In the genomic region with DNA sequence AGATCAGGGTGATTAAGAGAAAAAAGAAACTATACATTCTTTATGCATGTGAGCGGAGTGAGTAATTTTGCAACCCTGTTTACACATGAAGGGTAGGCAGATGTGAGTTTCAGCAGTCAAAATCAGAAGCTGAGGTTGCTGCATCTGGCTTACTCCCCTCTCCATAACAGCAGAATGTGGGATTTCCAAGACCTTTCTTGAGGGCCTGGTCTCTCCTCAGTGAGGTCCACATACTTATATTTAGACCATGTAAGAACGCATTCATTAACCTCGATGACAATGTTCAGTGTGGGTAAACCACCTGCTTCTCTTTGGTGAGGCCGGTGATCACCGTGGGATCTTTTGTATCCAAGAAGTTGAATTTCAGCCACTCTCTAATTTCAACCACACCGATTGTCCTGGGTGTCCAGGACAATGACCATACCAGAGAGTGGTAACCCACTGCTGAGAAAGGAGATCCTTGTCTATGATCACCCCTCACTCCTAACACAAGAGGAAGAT, we compare ENCODE assay signal across 10 cellular contexts. TPM values are rescaled to one million over a fixed set of nuclear protein-coding genes. Genes with fewer than 3 reads are reported as not detected.
A peak's percentile ranks its signal among the peaks of the same experiment; 100 is the strongest.
DNase-seq lines count a peak whose midpoint lies in the region; ATAC-seq and TF ChIP-seq lines count a peak whose summit lies in the region.
"Had no signal": no experiment of that assay in that cellular context is flagged by ENCODE, and none has a peak within 500 bp of the region (broad histone marks: within the 10 kb centered on the region; RNA-seq: fewer than 3 reads in every experiment).

No MANE protein-coding gene starts in this region.

- no peaks in the 10 kb centered on the region for H4K20me1 ChIP-seq in OCI-LY7 (ENCODE audit: insufficient read depth, low read length)

- POLR2A ChIA-PET in OCI-LY7 (lab: Charles Lee) = interaction anchor here (0.6 to 6.9 kb wide), 11 partner anchors 8 to 1668 kb away, joined by 3 to 93 read pairs (median 10); a partner anchor contains a TSS

- no peaks in the 10 kb centered on the region for H3K36me3 Mint-ChIP-seq in activated naive CD4-positive, alpha-beta T cell treated with anti-CD3 and anti-CD28 coated beads for 36 hours (ENCODE audit: low read depth)

- BruUV-seq in OCI-LY7 (replicated peaks; lab: Mats Ljungman, UMichigan) = no TSS peak

- no peak overlapping the region for H3K4me3 Mint-ChIP-seq in activated naive CD4-positive, alpha-beta T cell treated with anti-CD3 and anti-CD28 coated beads for 36 hours
- peak overlapping the region; percentile 67 to 80 for H3K4me3 Mint-ChIP-seq in stimulated activated naive CD8-positive, alpha-beta T cell treated with anti-CD3 and anti-CD28 coated beads, Interleukin-15, amount 100 ng/mL, for 72 hours

- peak overlapping the region; percentile 75 for H3K27ac ChIP-seq in OCI-LY7 (ENCODE audit: low read depth, low read length, poor library complexity, severe bottlenecking)
- H3K27ac ChIP-seq: HL-60, neutrophil had no signal

- peak overlapping the region; percentile 93 for H3K27ac Mint-ChIP-seq in activated naive CD4-positive, alpha-beta T cell treated with anti-CD3 and anti-CD28 coated beads for 36 hours
- peak overlapping the region; percentile 81 to 87 for H3K27ac Mint-ChIP-seq in stimulated activated naive CD8-positive, alpha-beta T cell treated with anti-CD3 and anti-CD28 coated beads, Interleukin-15, amount 100 ng/mL, for 72 hours

- H3K9me3 Mint-ChIP-seq in activated naive CD4-positive, alpha-beta T cell treated with anti-CD3 and anti-CD28 coated beads for 36 hours = peaks cover 4% of the 10 kb centered on the region
- H3K9me3 Mint-ChIP-seq in stimulated activated naive CD8-positive, alpha-beta T cell treated with anti-CD3 and anti-CD28 coated beads, Interleukin-15, amount 100 ng/mL, for 72 hours = no peaks in the 10 kb centered on the region

- peak; percentile 63 for ATAC-seq in HG02763 (IDR thresholded peaks at IDR 0.05; ENCODE audit: unreplicated experiment)
- peak; percentile 78 for ATAC-seq in stimulated activated naive CD8-positive, alpha-beta T cell treated with anti-CD3 and anti-CD28 coated beads, Interleukin-15, amount 100 ng/mL, for 72 hours

- H3K79me2 ChIP-seq in OCI-LY7 (ENCODE audit: insufficient read depth, low read depth, low read length) = no peaks in the 10 kb centered on the region

- peaks cover 99% of the 10 kb centered on the region for H3K4me1 Mint-ChIP-seq in activated naive CD4-positive, alpha-beta T cell treated with anti-CD3 and anti-CD28 coated beads for 36 hours (ENCODE audit: low read depth)
- peaks cover 100% of the 10 kb centered on the region for H3K4me1 Mint-ChIP-seq in stimulated activated naive CD8-positive, alpha-beta T cell treated with anti-CD3 and anti-CD28 coated beads, Interleukin-15, amount 100 ng/mL, for 72 hours

- intact Hi-C loops in activated naive CD4-positive, alpha-beta T cell treated with anti-CD3 and anti-CD28 coated beads for 36 hours (cut with micrococcal nuclease) = loop anchor here (1.0 to 10.0 kb wide), 6 partner anchors 28 to 966 kb away; no protein-coding TSS in a partner anchor
- intact Hi-C loops in OCI-LY7 (cut with micrococcal nuclease; ENCODE audit: unreplicated experiment) = loop anchor here (1.0 to 5.0 kb wide), 3 partner anchors 93 to 384 kb away; no protein-coding TSS in a partner anchor

- H2AFZ ChIP-seq in OCI-LY7 (ENCODE audit: low read length) = peak overlapping the region; percentile 66; the same call in 1 of the 2 replicates

- no peaks in the 10 kb centered on the region for H3K36me3 ChIP-seq in OCI-LY7 (ENCODE audit: insufficient read depth, low read length)
- H3K36me3 ChIP-seq: neutrophil had no signal

- H3K4me1 ChIP-seq in OCI-LY7 (ENCODE audit: insufficient read depth, low read length, poor library complexity, severe bottlenecking) = peaks cover 84% of the 10 kb centered on the region

- peak; percentile 74 for DNase-seq in activated naive CD4-positive, alpha-beta T cell treated with anti-CD3 and anti-CD28 coated beads for 36 hours
- DNase-seq in activated naive CD4-positive, alpha-beta T cell (lab: John Stamatoyannopoulos, UW) = no peak
- DNase-seq in OCI-LY7 (ENCODE audit: low spot score) (peak; percentile 61), NCI-H1694 (lab: John Stamatoyannopoulos, UW) (no peak), NCI-H1417 treated with DMSO at 0.1 percent for 48 hours (lab: John Stamatoyannopoulos, UW) (no peak), amniotic stem cell (lab: John Stamatoyannopoulos, UW) (no peak)
- DNase-seq in stimulated activated naive CD8-positive, alpha-beta T cell treated with anti-CD3 and anti-CD28 coated beads, Interleukin-15, amount 100 ng/mL, for 72 hours = peak; percentile 40 to 70

- no peaks in the 10 kb centered on the region for H3K9me3 ChIP-seq in OCI-LY7 (ENCODE audit: low read length)
- H3K9me3 ChIP-seq: neutrophil had no signal

- H3K4me2 ChIP-seq in OCI-LY7 (ENCODE audit: low read length) = peak overlapping the region; percentile 74

- no peak for TF ChIP-seq CTCF in OCI-LY7 (conservative IDR thresholded peaks at IDR 0.05; ENCODE audit: low read length)

- peak overlapping the region; percentile 21 for H3K4me3 ChIP-seq in OCI-LY7 (ENCODE audit: low read depth, low read length, poor library complexity, severe bottlenecking)

- CTCF ChIA-PET in activated naive CD4-positive, alpha-beta T cell treated with anti-CD3 and anti-CD28 coated beads for 36 hours (lab: Charles Lee) = interaction anchor here (0.7 to 7.0 kb wide), 6 partner anchors 8 to 93 kb away, joined by 3 to 45 read pairs (median 4); a partner anchor contains a TSS
- CTCF ChIA-PET in OCI-LY7 (lab: Charles Lee; ENCODE audit: unreplicated experiment) = interaction anchor here (0.9 to 1.7 kb wide), 4 partner anchors 14 to 93 kb away, joined by 3 to 6 read pairs (median 4); a partner anchor contains a TSS

- H3K9me2 ChIP-seq in OCI-LY7 (ENCODE audit: insufficient read depth, low read length) = no peaks in the 10 kb centered on the region

- H3K27me3 Mint-ChIP-seq in activated naive CD4-positive, alpha-beta T cell treated with anti-CD3 and anti-CD28 coated beads for 36 hours (ENCODE audit: low read depth) = no peaks in the 10 kb centered on the region
- H3K27me3 Mint-ChIP-seq in stimulated activated naive CD8-positive, alpha-beta T cell treated with anti-CD3 and anti-CD28 coated beads, Interleukin-15, amount 100 ng/mL, for 72 hours = no peaks in the 10 kb centered on the region

RNA-seq across cellular contexts. Expression of a gene that starts 18.7 kb away (rescaled TPM):
- total RNA-seq in activated naive CD4-positive, alpha-beta T cell treated with anti-CD3 and anti-CD28 coated beads for 36 hours = 100 to 1,000 TPM; 152 to 155 TPM
- total RNA-seq in OCI-LY7 (2014; rRNA removed; shearing (Covaris generic)) = 8.5 and 10.4 TPM in 2 replicates
- total RNA-seq in OCI-LY7 (2022) = 72.0 and 86.3 TPM in 2 replicates

Comparison
In these comparisons a context has a peak if more than half of its experiments do, and no peak if none do; other contexts are left out.
1. DNase-seq: peak in activated naive CD4-positive, alpha-beta T cell treated with anti-CD3 and anti-CD28 coated beads for 36 hours (single experiment), OCI-LY7 (single experiment) and stimulated activated naive CD8-positive, alpha-beta T cell treated with anti-CD3 and anti-CD28 coated beads, Interleukin-15, amount 100 ng/mL, for 72 hours (2 of 2); none in activated naive CD4-positive, alpha-beta T cell (0 of 4), NCI-H1694 (single experiment), NCI-H1417 treated with DMSO at 0.1 percent for 48 hours (single experiment) and amniotic stem cell (single experiment).